Comparison of ENCODE assay signal across 30 cellular contexts in the genomic region with DNA sequence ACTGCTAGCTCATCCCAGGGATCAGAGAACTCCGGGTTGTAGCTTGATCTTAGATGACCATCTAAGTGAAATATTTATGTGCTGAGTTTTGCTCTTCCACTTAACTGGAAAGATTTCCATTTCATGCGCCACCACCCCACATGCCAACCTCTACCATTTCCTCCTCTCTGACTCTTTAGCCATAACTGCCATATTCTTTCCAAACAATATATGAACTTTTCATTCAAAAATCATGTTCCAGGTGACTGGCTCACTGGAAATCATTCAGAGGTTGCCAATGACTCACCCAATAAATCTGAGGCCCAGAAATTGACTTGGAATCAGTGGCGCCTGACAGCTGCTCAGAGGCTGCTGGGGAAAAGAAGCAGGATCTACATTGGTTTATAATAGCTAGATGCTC. TPM values are rescaled to one million over a fixed set of nuclear protein-coding genes. Genes with fewer than 3 reads are reported as not detected.
A peak's percentile ranks its signal among the peaks of the same experiment; 100 is the strongest.
DNase-seq lines count a peak whose midpoint lies in the region; ATAC-seq and TF ChIP-seq lines count a peak whose summit lies in the region.
"Had no signal": no experiment of that assay in that cellular context is flagged by ENCODE, and none has a peak within 500 bp of the region (broad histone marks: within the 10 kb centered on the region; RNA-seq: fewer than 3 reads in every experiment).

No MANE protein-coding gene starts in this region.

- H3K4me2 ChIP-seq in PC-3 (ENCODE audit: low read length) (peak overlapping the region; percentile 43; the same call in 1 of the 2 replicates), osteoblast (ENCODE audit: insufficient read depth, low read length) (no peak overlapping the region)
- H3K4me2 ChIP-seq: hepatocyte, SK-N-SH had no signal

- H3K4me3 ChIP-seq in PC-3 (ENCODE audit: low read length) (no peak overlapping the region), epithelial cell of esophagus (ENCODE audit: low read length) (no peak overlapping the region), osteoblast (ENCODE audit: insufficient read depth, low read length) (no peak overlapping the region)
- H3K4me3 ChIP-seq: colonic mucosa, gastroesophageal sphincter, HAP-1, hepatocyte, lung, skin epidermis had no signal

- H3K4me1 ChIP-seq in PC-3 (ENCODE audit: insufficient read depth, low read length) = peaks cover 17% of the 10 kb centered on the region
- H3K4me1 ChIP-seq in osteoblast (ENCODE audit: insufficient read depth, low read length) = peaks cover 3% of the 10 kb centered on the region
- H3K4me1 ChIP-seq: colonic mucosa had no signal

- DNase-seq in AG20443 (ENCODE audit: low spot score) = peak; percentile 44
- DNase-seq in PC-3 = peak; percentile 85
- peak; percentile 18 for DNase-seq in epithelial cell of esophagus (ENCODE audit: low read depth)
- DNase-seq in osteoblast (ENCODE audit: insufficient read length, low spot score, missing footprints) = peak; percentile 88
- no peak for DNase-seq in GM10248 (ENCODE audit: extremely low spot score)
- DNase-seq in GM13977 (ENCODE audit: low spot score) = no peak
- DNase-seq: activated CD4-positive, CD25-positive, alpha-beta regulatory T cell; activated effector memory CD4-positive, alpha-beta T cell treated with anti-CD3 and anti-CD28 coated beads, Interleukin-2, amount 50 U/mL, for 16 hours; activated naive CD8-positive, alpha-beta T cell treated with anti-CD3 and anti-CD28 coated beads, Interleukin-2, amount 10 ng/mL, durations not matched to agents 7 days and 5 days; activated T-cell treated with anti-CD3 and anti-CD28 coated beads, Interleukin-2, amount 50 U/mL, for 24 hours; aorta; CD4-positive, alpha-beta memory T cell; colonic mucosa; effector memory CD8-positive, alpha-beta T cell; left cardiac atrium; natural killer cell; NCI-H1092 treated with DMSO at 0.1 percent for 48 hours; NCI-H187; NCI-H2171; NCI-H510A treated with DMSO at 0.1 percent for 48 hours; SK-N-SH; stimulated activated naive B cell treated with anti-CD40 and anti-IgM and Interleukin-4, amounts not matched to agents 10 μg/mL and 1 μg/mL and 100 μg/mL, for 72 hours had no signal

- intact Hi-C loops in PC-3 (cut with micrococcal nuclease) = no loop called here

- in situ Hi-C loops in GM13977 (cut with MboI; ENCODE audit: low pct_unique_long_range_greater_than_20kb, low sequenced_read_pairs, unreplicated experiment) = no loop called here

- no peaks in the 10 kb centered on the region for H4K20me1 ChIP-seq in PC-3 (ENCODE audit: low read length)
- H4K20me1 ChIP-seq in osteoblast (ENCODE audit: insufficient read depth, low read length) = no peaks in the 10 kb centered on the region

- peaks cover 5% of the 10 kb centered on the region for H3F3A ChIP-seq in PC-3 (ENCODE audit: low read length, unreplicated experiment)

- no peak overlapping the region for H3K9ac ChIP-seq in PC-3 (ENCODE audit: low read length)
- H3K9ac ChIP-seq: SK-N-SH had no signal

- H3K9me2 ChIP-seq in PC-3 (replicated peaks; ENCODE audit: low read length) = no peaks in the 10 kb centered on the region
- H3K9me2 ChIP-seq: SK-N-SH had no signal

- H3K79me2 ChIP-seq in PC-3 (ENCODE audit: low read length) = no peaks in the 10 kb centered on the region
- no peaks in the 10 kb centered on the region for H3K79me2 ChIP-seq in osteoblast (ENCODE audit: insufficient read depth, low read length)
- H3K79me2 ChIP-seq: hepatocyte had no signal

- H3K27ac ChIP-seq in PC-3 (ENCODE audit: low read length) = peak overlapping the region; percentile 40
- H3K27ac ChIP-seq in osteoblast (ENCODE audit: low read depth, low read length) = no peak overlapping the region
- H3K27ac ChIP-seq: colonic mucosa, gastroesophageal sphincter, hepatocyte, skin epidermis had no signal

- H3K36me3 ChIP-seq in PC-3 (ENCODE audit: low read depth, low read length) = no peaks in the 10 kb centered on the region
- no peaks in the 10 kb centered on the region for H3K36me3 ChIP-seq in osteoblast (ENCODE audit: insufficient read depth, low read length)
- H3K36me3 ChIP-seq: colonic mucosa, gastroesophageal sphincter, HAP-1 had no signal

- CTCF ChIA-PET in PC-3 (lab: Charles Lee) = no interaction called here
- CTCF ChIA-PET in GM10248 (lab: Yijun Ruan, JAX) = interaction anchor here (1.0 to 2.1 kb wide), 6 partner anchors 9 to 165 kb away, joined by 3 to 6 read pairs (median 4); no protein-coding TSS in a partner anchor

- H2AFZ ChIP-seq in PC-3 (ENCODE audit: low read length) (peak overlapping the region; percentile 21; the same call in 1 of the 2 replicates), osteoblast (ENCODE audit: low read length) (no peak overlapping the region)
- H2AFZ ChIP-seq: hepatocyte had no signal

- no peak for TF ChIP-seq CTCF in PC-3 (conservative IDR thresholded peaks at IDR 0.05; ENCODE audit: low read depth, low read length)
- TF ChIP-seq CTCF in epithelial cell of esophagus (IDR thresholded peaks at IDR 0.05; ENCODE audit: insufficient read depth, low read depth, low read length, missing control alignments) = no peak
- TF ChIP-seq CTCF in osteoblast (IDR thresholded peaks at IDR 0.05; ENCODE audit: extremely low read depth, low read depth, low read length) = no peak
- TF ChIP-seq CTCF in GM10248 (IDR thresholded peaks at IDR 0.05; ENCODE audit: control extremely low read depth, extremely low read depth, low read depth, missing control alignments) = no peak
- TF ChIP-seq CTCF in GM13977 (IDR thresholded peaks at IDR 0.05; ENCODE audit: extremely low read depth, insufficient read depth, missing control alignments) = no peak

- H3K27me3 ChIP-seq in PC-3 (ENCODE audit: low read length) = no peaks in the 10 kb centered on the region
- no peaks in the 10 kb centered on the region for H3K27me3 ChIP-seq in osteoblast (ENCODE audit: insufficient read depth, low read length)
- H3K27me3 ChIP-seq: colonic mucosa, gastroesophageal sphincter, hepatocyte had no signal

- H3K9me3 ChIP-seq in PC-3 (ENCODE audit: low read length) = no peaks in the 10 kb centered on the region
- H3K9me3 ChIP-seq in osteoblast (ENCODE audit: low read depth, low read length) = no peaks in the 10 kb centered on the region
- H3K9me3 ChIP-seq: colonic mucosa, SK-N-SH had no signal

- BruUV-seq in PC-3 (replicated peaks; lab: Mats Ljungman, UMichigan) = no TSS peak

- peak; percentile 71 for ATAC-seq in PC-3
- ATAC-seq in GM18873 (IDR thresholded peaks at IDR 0.05; ENCODE audit: low FRiP score, unreplicated experiment) = no peak
- no peak for ATAC-seq in GM19023 (IDR thresholded peaks at IDR 0.05; ENCODE audit: unreplicated experiment)
- ATAC-seq: effector memory CD8-positive, alpha-beta T cell; gastroesophageal sphincter; left cardiac atrium; natural killer cell; Right ventricle myocardium inferior; stimulated activated naive B cell treated with anti-CD40 and anti-IgM and Interleukin-4, amounts not matched to agents 10 μg/mL and 1 μg/mL and 100 μg/mL, for 72 hours had no signal

- POLR2A ChIA-PET in PC-3 (lab: Charles Lee; ENCODE audit: unreplicated experiment) = no interaction called here
- POLR2A ChIA-PET in GM10248 (lab: Yijun Ruan, JAX) = no interaction called here

RNA-seq across cellular contexts. Expression of a gene that starts 31.6 kb away (rescaled TPM):
- total RNA-seq in PC-3 (2014; rRNA removed) = 9.6 and 14.2 TPM in 2 replicates
- total RNA-seq in osteoblast = 2.1 and 5.1 TPM in 2 replicates

Comparison
In these comparisons a context has a peak if more than half of its experiments do, and no peak if none do; other contexts are left out.
1. DNase-seq: peak in AG20443 (single experiment), PC-3 (single experiment), epithelial cell of esophagus (single experiment) and osteoblast (single experiment); none in GM10248 (single experiment) and GM13977 (single experiment).